ENCODE assay signal across 21 cellular contexts in genomic region chr15:78100886-78101285, GRCh38. TPM values are rescaled to one million over a fixed set of nuclear protein-coding genes. Genes with fewer than 3 reads are reported as not detected.
DNase-seq lines count a peak whose midpoint lies in the region; ATAC-seq, FAIRE-seq and TF ChIP-seq lines count a peak whose summit lies in the region.
"Had no signal": no experiment of that assay in that cellular context is flagged by ENCODE, and none has a peak within 500 bp of the region (broad histone marks: within the 10 kb centered on the region; RNA-seq: fewer than 3 reads in every experiment).

No MANE protein-coding gene starts in this region.

- H3K4me3 ChIP-seq in left lung (no peak overlapping the region), upper lobe of right lung (no peak overlapping the region), pancreas (no peak overlapping the region)

- POLR2A ChIA-PET in activated CD4-positive, alpha-beta memory T cell treated with anti-CD3 and anti-CD28 coated beads, Interleukin-2, amount 10 ng/mL, durations not matched to agents 7 days and 5 days (lab: Charles Lee) = interaction anchor here (6.1 kb wide), 1 partner anchor 67 kb away, joined by 37 read pairs; no protein-coding TSS in a partner anchor

- no peaks in the 10 kb centered on the region for H3K27me3 ChIP-seq in left lung
- no peaks in the 10 kb centered on the region for H3K27me3 ChIP-seq in upper lobe of right lung
- no peaks in the 10 kb centered on the region for H3K27me3 ChIP-seq in pancreas

- ATAC-seq in left lung (no peak), upper lobe of right lung (no peak), pancreas (no peak)

- no peak for FAIRE-seq in pancreas (lab: Jason Lieb, UNC)
- FAIRE-seq: GM12892 had no signal

- H3K27me3 Mint-ChIP-seq in activated CD4-positive, alpha-beta memory T cell treated with anti-CD3 and anti-CD28 coated beads, Interleukin-2, amount 10 ng/mL, durations not matched to agents 7 days and 5 days = no peaks in the 10 kb centered on the region

- CTCF ChIA-PET in activated CD4-positive, alpha-beta memory T cell treated with anti-CD3 and anti-CD28 coated beads, Interleukin-2, amount 10 ng/mL, durations not matched to agents 7 days and 5 days (lab: Charles Lee) = interaction anchor here (0.7 to 1.4 kb wide), 2 partner anchors 66 to 95 kb away, joined by 3 read pairs; no protein-coding TSS in a partner anchor

- TF ChIP-seq CTCF in left lung (IDR thresholded peaks at IDR 0.05) (no peak), upper lobe of right lung (IDR thresholded peaks at IDR 0.05) (no peak), pancreas (IDR thresholded peaks at IDR 0.05) (no peak)

- peak; percentile 57 for DNase-seq in activated effector memory CD4-positive, alpha-beta T cell treated with anti-CD3 and anti-CD28 coated beads, Interleukin-2, amount 50 U/mL, for 16 hours
- no peak for DNase-seq in activated effector memory CD4-positive, alpha-beta T cell treated with Interleukin-2 at 50 U/mL for 16 hours
- DNase-seq in activated CD4-positive, alpha-beta memory T cell treated with anti-CD3 and anti-CD28 coated beads, Interleukin-2, amount 10 ng/mL, durations not matched to agents 7 days and 5 days = no peak
- DNase-seq in left lung = peak; percentile 13 to 27
- DNase-seq in upper lobe of right lung = peak; percentile 42
- DNase-seq in activated gamma-delta T cell treated with Interleukin-2 at 50 U/mL for 16 hours = no peak
- no peak for DNase-seq in pancreas
- DNase-seq: AML-193; COR-L47; GOT3; KBM-7; NCI-H1417 treated with DMSO at 0.1 percent for 48 hours; NCI-H2029; NCI-H2171 treated with DMSO at 0.1 percent for 48 hours; NCI-H446 treated with DMSO at 0.1 percent for 48 hours; NK-92 treated with Interleukin-12 subunit alpha and Interleukin-12 subunit beta, amount 100 ng/mL, for 24 hours had no signal

- peak overlapping the region; percentile 28 for H3K27ac Mint-ChIP-seq in activated CD4-positive, alpha-beta memory T cell treated with anti-CD3 and anti-CD28 coated beads, Interleukin-2, amount 10 ng/mL, durations not matched to agents 7 days and 5 days

- H3K4me3 Mint-ChIP-seq in activated CD4-positive, alpha-beta memory T cell treated with anti-CD3 and anti-CD28 coated beads, Interleukin-2, amount 10 ng/mL, durations not matched to agents 7 days and 5 days = no peak overlapping the region
- H3K4me3 Mint-ChIP-seq: CD14-positive monocyte had no signal

- H3K36me3 Mint-ChIP-seq in activated CD4-positive, alpha-beta memory T cell treated with anti-CD3 and anti-CD28 coated beads, Interleukin-2, amount 10 ng/mL, durations not matched to agents 7 days and 5 days (ENCODE audit: low read depth) = no peaks in the 10 kb centered on the region
- H3K36me3 Mint-ChIP-seq: CD14-positive monocyte had no signal

- peaks cover 3 to 25% of the 10 kb centered on the region in 2 donors for H3K4me1 ChIP-seq in left lung
- H3K4me1 ChIP-seq in upper lobe of right lung = peaks cover 20% of the 10 kb centered on the region
- H3K4me1 ChIP-seq in pancreas = no peaks in the 10 kb centered on the region

- H3K36me3 ChIP-seq in left lung (no peaks in the 10 kb centered on the region), upper lobe of right lung (no peaks in the 10 kb centered on the region), pancreas (no peaks in the 10 kb centered on the region)

- WGBS in pancreas, 2 donors = 76 to 89% methylated on average over 2 of the region's 2 CpGs

- H3K9me3 Mint-ChIP-seq in activated CD4-positive, alpha-beta memory T cell treated with anti-CD3 and anti-CD28 coated beads, Interleukin-2, amount 10 ng/mL, durations not matched to agents 7 days and 5 days = no peaks in the 10 kb centered on the region

- peaks cover 45% of the 10 kb centered on the region for H3K4me1 Mint-ChIP-seq in activated CD4-positive, alpha-beta memory T cell treated with anti-CD3 and anti-CD28 coated beads, Interleukin-2, amount 10 ng/mL, durations not matched to agents 7 days and 5 days

- H3K9me3 ChIP-seq in left lung = no peaks in the 10 kb centered on the region
- no peaks in the 10 kb centered on the region for H3K9me3 ChIP-seq in upper lobe of right lung
- H3K9me3 ChIP-seq in pancreas = no peaks in the 10 kb centered on the region

- H3K27ac ChIP-seq in left lung (no peak overlapping the region), upper lobe of right lung (no peak overlapping the region), pancreas (no peak overlapping the region)

- intact Hi-C loops in left lung (cut with DNase I) = loop anchor here in 1 of 2 donors (5.0 kb wide), 1 partner anchor 134 kb away; no protein-coding TSS in a partner anchor
- intact Hi-C loops in upper lobe of right lung (cut with DNase I) = no loop called here
- intact Hi-C loops in pancreas (cut with DNase I) = loop anchor here in 2 of 3 donors (10.0 kb wide), 2 partner anchors 106 to 136 kb away; no protein-coding TSS in a partner anchor

RNA-seq across cellular contexts. Expression of gene SH2D7, which starts 8.5 kb away (rescaled TPM):
- total RNA-seq in activated CD4-positive, alpha-beta memory T cell treated with anti-CD3 and anti-CD28 coated beads, Interleukin-2, amount 10 ng/mL, durations not matched to agents 7 days and 5 days = not detected
- total RNA-seq in left lung (not detected), upper lobe of right lung (not detected), pancreas (1 to 10 TPM in 1 of 6 donors, under 1 TPM in 4, not detected in 1; 0.04 to 1.8 (median 0.14) TPM)
- under 1 TPM; 0.15 to 0.19 TPM for polyA plus RNA-seq in pancreas
- total RNA-seq: A673, OCI-LY7, RPMI7951 had no signal
- polyA plus RNA-seq: CD14-positive monocyte had no signal

RNA-seq across cellular contexts. Expression of gene TBC1D2B, which starts 23.4 kb away (rescaled TPM):
- total RNA-seq in activated CD4-positive, alpha-beta memory T cell treated with anti-CD3 and anti-CD28 coated beads, Interleukin-2, amount 10 ng/mL, durations not matched to agents 7 days and 5 days = 100 to 1,000 TPM in 1 of 2 experiments, 10 to 100 TPM in 1; 97.1 to 101 TPM
- total RNA-seq in left lung (10 to 100 TPM; 56.2 to 64.9 TPM), upper lobe of right lung (88.7 TPM), pancreas (10 to 100 TPM; 16.1 to 35.8 (median 27.0) TPM)
- 10 to 100 TPM; 13.4 to 13.8 TPM for polyA plus RNA-seq in pancreas

RNA-seq across cellular contexts. Expression of gene CIB2, which starts 30.4 kb away (rescaled TPM):
- total RNA-seq in activated CD4-positive, alpha-beta memory T cell treated with anti-CD3 and anti-CD28 coated beads, Interleukin-2, amount 10 ng/mL, durations not matched to agents 7 days and 5 days = 1 to 10 TPM in 1 of 2 experiments, under 1 TPM in 1; 0.91 to 1.1 TPM
- total RNA-seq in left lung (1 to 10 TPM; 1.3 to 3.5 TPM), upper lobe of right lung (1.9 TPM), pancreas (1 to 10 TPM; 2.6 to 5.1 (median 4.4) TPM)
- polyA plus RNA-seq in pancreas = 1 to 10 TPM; 1.5 to 3.3 TPM

RNA-seq across cellular contexts. Expression of gene IDH3A, which starts 48.3 kb away (rescaled TPM):
- total RNA-seq in activated CD4-positive, alpha-beta memory T cell treated with anti-CD3 and anti-CD28 coated beads, Interleukin-2, amount 10 ng/mL, durations not matched to agents 7 days and 5 days = 10 to 100 TPM; 73.5 to 85.0 TPM
- total RNA-seq in left lung = 10 to 100 TPM; 60.3 to 81.1 TPM
- 71.6 TPM for total RNA-seq in upper lobe of right lung
- total RNA-seq in pancreas = 10 to 100 TPM; 18.9 to 32.1 (median 27.5) TPM
- 10 to 100 TPM; 10.2 to 22.4 TPM for polyA plus RNA-seq in pancreas

Comparison
In these comparisons a context has a peak if more than half of its experiments do, and no peak if none do; other contexts are left out.
1. DNase-seq: peak in activated effector memory CD4-positive, alpha-beta T cell treated with anti-CD3 and anti-CD28 coated beads, Interleukin-2, amount 50 U/mL, for 16 hours (single experiment), left lung (2 of 2) and upper lobe of right lung (single experiment); none in activated effector memory CD4-positive, alpha-beta T cell treated with Interleukin-2 at 50 U/mL for 16 hours (single experiment), activated CD4-positive, alpha-beta memory T cell treated with anti-CD3 and anti-CD28 coated beads, Interleukin-2, amount 10 ng/mL, durations not matched to agents 7 days and 5 days (single experiment), activated gamma-delta T cell treated with Interleukin-2 at 50 U/mL for 16 hours (single experiment) and pancreas (0 of 6).